In the genomic region with DNA sequence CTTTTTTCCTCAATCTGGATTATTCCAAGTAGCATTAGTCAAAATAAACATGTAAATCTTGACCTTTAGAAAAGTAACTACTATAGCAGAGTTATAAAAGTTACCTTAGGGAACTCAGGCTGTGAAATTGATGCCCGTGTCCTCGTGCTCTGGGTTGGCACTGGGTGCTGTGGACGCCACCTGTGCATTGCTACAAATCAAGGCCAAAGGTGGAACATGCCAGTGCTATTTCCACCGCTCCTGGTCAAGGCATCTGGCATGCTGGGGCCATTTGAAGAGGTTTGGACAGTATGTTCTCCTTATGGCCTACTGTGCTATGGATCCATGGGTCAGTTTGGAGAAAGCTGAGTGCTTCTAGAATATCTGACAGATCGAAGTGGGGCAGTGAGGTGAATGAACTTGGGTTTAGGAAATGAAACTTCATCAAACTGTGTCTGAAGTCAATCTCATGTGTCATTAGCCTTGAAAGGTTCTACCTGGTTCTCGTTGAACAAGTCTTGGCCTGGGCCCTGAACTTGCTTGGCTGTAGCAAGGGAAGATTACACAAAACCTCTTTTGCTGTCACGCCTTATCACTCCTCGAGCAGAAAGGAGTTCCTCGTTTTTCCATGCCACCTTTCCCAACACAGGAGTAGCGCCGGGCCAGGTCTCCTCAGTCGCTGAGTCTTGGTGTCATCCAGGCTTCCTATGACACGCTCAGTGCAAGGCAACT, we compare ENCODE assay signal across 31 cellular contexts.
A peak's percentile ranks its signal among the peaks of the same experiment; 100 is the strongest.
DNase-seq lines count a peak whose midpoint lies in the region; ATAC-seq and TF ChIP-seq lines count a peak whose summit lies in the region.
"Had no signal": no experiment of that assay in that cellular context is flagged by ENCODE, and none has a peak within 500 bp of the region (broad histone marks: within the 10 kb centered on the region; RNA-seq: fewer than 3 reads in every experiment).

No MANE protein-coding gene starts in this region.

- no peak overlapping the region for H3K4me3 Mint-ChIP-seq in T-helper 2 cell treated with Interferon-gamma antibody and Interleukin-4, amounts not matched to agents 5 μg/mL and 100 μg/mL, for 36 hours
- H3K4me3 Mint-ChIP-seq: memory B cell; stimulated activated naive B cell treated with anti-CD40 and anti-IgM and Interleukin-4, amounts not matched to agents 10 μg/mL and 1 μg/mL and 100 μg/mL, for 72 hours had no signal

- ATAC-seq in heart left ventricle (peak in 1 of 4 donors; percentile 30), left ventricle myocardium superior (no peak), HG02678 (IDR thresholded peaks at IDR 0.05; ENCODE audit: unreplicated experiment) (no peak)
- ATAC-seq: Panc1; stimulated activated naive B cell treated with anti-CD40 and anti-IgM and Interleukin-4, amounts not matched to agents 10 μg/mL and 1 μg/mL and 100 μg/mL, for 72 hours had no signal

- TF ChIP-seq POLR2A in heart left ventricle (IDR thresholded peaks at IDR 0.05) = no peak
- no peak for TF ChIP-seq POLR2A in uterus (IDR thresholded peaks at IDR 0.05)

- H3K36me3 Mint-ChIP-seq in T-helper 2 cell treated with Interferon-gamma antibody and Interleukin-4, amounts not matched to agents 5 μg/mL and 100 μg/mL, for 36 hours (ENCODE audit: low read depth) = no peaks in the 10 kb centered on the region
- H3K36me3 Mint-ChIP-seq: memory B cell; stimulated activated naive B cell treated with anti-CD40 and anti-IgM and Interleukin-4, amounts not matched to agents 10 μg/mL and 1 μg/mL and 100 μg/mL, for 72 hours had no signal

- H3K27ac ChIP-seq in heart left ventricle (peak overlapping the region; percentile 24 to 93 (median 64)), left ventricle myocardium inferior (replicated peaks) (peak overlapping the region; percentile 75), rectal smooth muscle tissue (ENCODE audit: low read depth, low read length) (peak overlapping the region; percentile 54), uterus (peak overlapping the region; percentile 62 to 69)
- H3K27ac ChIP-seq: cardiac muscle cell, hepatocyte had no signal

- H3K9me3 ChIP-seq in heart left ventricle (no peaks in the 10 kb centered on the region), left ventricle myocardium inferior (replicated peaks) (no peaks in the 10 kb centered on the region), uterus (no peaks in the 10 kb centered on the region)
- H3K9me3 ChIP-seq: vagina had no signal

- H3K27me3 Mint-ChIP-seq in T-helper 2 cell treated with Interferon-gamma antibody and Interleukin-4, amounts not matched to agents 5 μg/mL and 100 μg/mL, for 36 hours (ENCODE audit: low read depth) = no peaks in the 10 kb centered on the region
- H3K27me3 Mint-ChIP-seq: memory B cell; stimulated activated naive B cell treated with anti-CD40 and anti-IgM and Interleukin-4, amounts not matched to agents 10 μg/mL and 1 μg/mL and 100 μg/mL, for 72 hours had no signal

- H3K27ac Mint-ChIP-seq in T-helper 2 cell treated with Interferon-gamma antibody and Interleukin-4, amounts not matched to agents 5 μg/mL and 100 μg/mL, for 36 hours = no peak overlapping the region
- H3K27ac Mint-ChIP-seq: activated T-helper 2 cell treated with anti-CD3 and anti-CD28 coated beads, Interferon-gamma antibody, Interleukin-2, Interleukin-4, amounts not matched to agents 10 μg/mL and 5 μg/mL and 100 μg/mL, durations not matched to agents 14 hours and 24 hours and 36 hours; memory B cell; stimulated activated naive B cell treated with anti-CD40 and anti-IgM and Interleukin-4, amounts not matched to agents 10 μg/mL and 1 μg/mL and 100 μg/mL, for 72 hours had no signal

- no peak overlapping the region for H3K4me3 ChIP-seq in heart left ventricle
- H3K4me3 ChIP-seq in left ventricle myocardium inferior = no peak overlapping the region
- no peak overlapping the region for H3K4me3 ChIP-seq in rectal smooth muscle tissue (ENCODE audit: low read length)
- H3K4me3 ChIP-seq in uterus = no peak overlapping the region
- H3K4me3 ChIP-seq: cardiac muscle cell, hepatocyte, vagina had no signal

- 66 to 84% (median 82%) methylated on average over 13 of the region's 13 CpGs for WGBS in heart left ventricle, 4 donors

- no peaks in the 10 kb centered on the region for H3K36me3 ChIP-seq in heart left ventricle
- no peaks in the 10 kb centered on the region for H3K36me3 ChIP-seq in left ventricle myocardium inferior
- no peaks in the 10 kb centered on the region for H3K36me3 ChIP-seq in rectal smooth muscle tissue (ENCODE audit: control insufficient read depth, insufficient read depth, low read length)
- H3K36me3 ChIP-seq in uterus = no peaks in the 10 kb centered on the region
- H3K36me3 ChIP-seq: cardiac muscle cell, vagina had no signal

- no peaks in the 10 kb centered on the region for H3K27me3 ChIP-seq in heart left ventricle
- H3K27me3 ChIP-seq in left ventricle myocardium inferior (ENCODE audit: low read depth) = no peaks in the 10 kb centered on the region
- no peaks in the 10 kb centered on the region for H3K27me3 ChIP-seq in rectal smooth muscle tissue (ENCODE audit: control insufficient read depth, insufficient read depth, low read length)
- H3K27me3 ChIP-seq in uterus = no peaks in the 10 kb centered on the region
- H3K27me3 ChIP-seq: hepatocyte, vagina had no signal

- no peak for TF ChIP-seq CTCF in heart left ventricle (IDR thresholded peaks at IDR 0.05)
- no peak for TF ChIP-seq CTCF in left ventricle myocardium inferior (IDR thresholded peaks at IDR 0.05; ENCODE audit: borderline replicate concordance)
- no peak for TF ChIP-seq CTCF in uterus (IDR thresholded peaks at IDR 0.05)

- DNase-seq in heart left ventricle (no peak), left ventricle myocardium superior (no peak), left ventricle myocardium inferior (no peak), uterus (no peak), EL (no peak)
- no peak for DNase-seq in T-helper 2 cell treated with Interferon-gamma antibody and Interleukin-4, amounts not matched to agents 5 μg/mL and 100 μg/mL, for 36 hours (ENCODE audit: low spot score)
- DNase-seq: activated CD4-positive, alpha-beta T cell treated with anti-CD3 and anti-CD28 coated beads for 48 hours; activated CD8-positive, alpha-beta memory T cell treated with anti-CD3 and anti-CD28 coated beads for 24 hours; activated naive CD4-positive, alpha-beta T cell treated with anti-CD3 and anti-CD28 coated beads, Interleukin-2, amount 50 U/mL, for 16 hours; activated T-cell treated with anti-CD3 and anti-CD28 coated beads for 4 hours; amniotic stem cell; cortex of kidney; DMS79; effector memory CD4-positive, alpha-beta T cell; foreskin fibroblast; GF-D8; HCEC 1CT; KG1; MM.1S; NCI-H524 treated with DMSO at 0.1 percent for 48 hours; NK-92 treated with Interleukin-12 subunit alpha and Interleukin-12 subunit beta, amount 100 ng/mL, for 24 hours; SIG-M5; stimulated activated naive B cell treated with anti-CD40 and anti-IgM and Interleukin-4, amounts not matched to agents 10 μg/mL and 1 μg/mL and 100 μg/mL, for 72 hours had no signal

- no peaks in the 10 kb centered on the region for H3K4me1 Mint-ChIP-seq in T-helper 2 cell treated with Interferon-gamma antibody and Interleukin-4, amounts not matched to agents 5 μg/mL and 100 μg/mL, for 36 hours (ENCODE audit: low read depth)
- H3K4me1 Mint-ChIP-seq: memory B cell; stimulated activated naive B cell treated with anti-CD40 and anti-IgM and Interleukin-4, amounts not matched to agents 10 μg/mL and 1 μg/mL and 100 μg/mL, for 72 hours had no signal

- no peak overlapping the region for H3K9ac ChIP-seq in rectal smooth muscle tissue (ENCODE audit: low read length)

- intact Hi-C loops in heart left ventricle (cut with DNase I) = loop anchor here in 3 of 10 donors (10.0 kb wide), 2 partner anchors 128 to 452 kb away; no protein-coding TSS in a partner anchor
- intact Hi-C loops in left ventricle myocardium superior (cut with micrococcal nuclease) = no loop called here
- intact Hi-C loops in left ventricle myocardium inferior (cut with micrococcal nuclease) = no loop called here
- intact Hi-C loops in uterus (cut with DNase I; ENCODE audit: low total_unique reads) = no loop called here

- H3K9me3 Mint-ChIP-seq in T-helper 2 cell treated with Interferon-gamma antibody and Interleukin-4, amounts not matched to agents 5 μg/mL and 100 μg/mL, for 36 hours = no peaks in the 10 kb centered on the region
- H3K9me3 Mint-ChIP-seq: activated T-helper 2 cell treated with anti-CD3 and anti-CD28 coated beads, Interferon-gamma antibody, Interleukin-2, Interleukin-4, amounts not matched to agents 10 μg/mL and 5 μg/mL and 100 μg/mL, durations not matched to agents 14 hours and 24 hours and 36 hours; memory B cell; stimulated activated naive B cell treated with anti-CD40 and anti-IgM and Interleukin-4, amounts not matched to agents 10 μg/mL and 1 μg/mL and 100 μg/mL, for 72 hours had no signal

- peaks cover 0 to 20% (median 5%) of the 10 kb centered on the region in 12 donors for H3K4me1 ChIP-seq in heart left ventricle
- H3K4me1 ChIP-seq in left ventricle myocardium inferior = peaks cover 29% of the 10 kb centered on the region
- H3K4me1 ChIP-seq in rectal smooth muscle tissue (ENCODE audit: control insufficient read depth, insufficient read depth, low read length) = no peaks in the 10 kb centered on the region
- H3K4me1 ChIP-seq in uterus = no peaks in the 10 kb centered on the region
